In the genomic region with DNA sequence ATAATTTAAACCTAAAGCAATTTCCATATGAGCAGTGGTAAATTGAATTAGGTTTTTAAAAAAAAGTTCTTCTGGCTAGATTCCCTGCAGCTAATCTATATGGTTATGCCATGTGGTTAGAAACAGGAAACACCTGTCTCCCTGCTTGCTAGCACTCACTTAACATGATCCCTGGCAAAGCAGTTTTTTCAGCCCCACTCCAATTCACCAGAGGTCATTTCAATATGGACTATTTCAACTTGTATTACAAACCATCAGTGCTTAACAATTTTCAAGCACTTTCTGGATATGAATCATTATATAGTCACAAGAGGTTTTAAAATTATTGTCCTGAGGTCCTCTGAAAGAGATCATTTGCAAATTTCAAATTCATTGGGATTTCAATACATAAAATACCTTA, we compare ENCODE assay signal across 9 cellular contexts.
DNase-seq lines count a peak whose midpoint lies in the region; ATAC-seq and TF ChIP-seq lines count a peak whose summit lies in the region.
"Had no signal": no experiment of that assay in that cellular context is flagged by ENCODE, and none has a peak within 500 bp of the region (broad histone marks: within the 10 kb centered on the region; RNA-seq: fewer than 3 reads in every experiment).

No MANE protein-coding gene starts in this region.

- in situ Hi-C loops in brain microvascular endothelial cell (cut with HindIII; ENCODE audit: low pct_ligation_motif_present, low sequenced_read_pairs), result no loop called here

- peak; percentile 40 for ATAC-seq in GM19025 (IDR thresholded peaks at IDR 0.05; ENCODE audit: low read depth, unreplicated experiment)
- peak; percentile 60 for ATAC-seq in HG03025 (IDR thresholded peaks at IDR 0.05; ENCODE audit: low FRiP score, unreplicated experiment)
- ATAC-seq in HG03378 (IDR thresholded peaks at IDR 0.05; ENCODE audit: unreplicated experiment), result no peak
- ATAC-seq: left colon had no signal

- H3K27me3 ChIP-seq in brain microvascular endothelial cell (replicated peaks) (no peaks in the 10 kb centered on the region), osteoblast (ENCODE audit: insufficient read depth, low read length) (no peaks in the 10 kb centered on the region)
- H3K27me3 ChIP-seq in CD8-positive, alpha-beta memory T cell (ENCODE audit: insufficient read depth, low read length, poor library complexity, severe bottlenecking), result no peaks in the 10 kb centered on the region

- H3K79me2 ChIP-seq in osteoblast (ENCODE audit: insufficient read depth, low read length), result no peaks in the 10 kb centered on the region

- no peak overlapping the region for H3K4me3 ChIP-seq in brain microvascular endothelial cell (ENCODE audit: low read depth, low read length)
- no peak overlapping the region for H3K4me3 ChIP-seq in CD8-positive, alpha-beta memory T cell (ENCODE audit: low read length)
- H3K4me3 ChIP-seq in osteoblast (ENCODE audit: insufficient read depth, low read length), result no peak overlapping the region

- H3K27ac Mint-ChIP-seq in CD8-positive, alpha-beta memory T cell, result no peak overlapping the region

- POLR2A ChIA-PET in CD8-positive, alpha-beta memory T cell (lab: Charles Lee), result no interaction called here

- H3K36me3 Mint-ChIP-seq in CD8-positive, alpha-beta memory T cell, result no peaks in the 10 kb centered on the region

- no peaks in the 10 kb centered on the region for H3K4me1 ChIP-seq in CD8-positive, alpha-beta memory T cell (ENCODE audit: insufficient read depth, low read length)
- no peaks in the 10 kb centered on the region for H3K4me1 ChIP-seq in osteoblast (ENCODE audit: insufficient read depth, low read length)

- H3K4me1 Mint-ChIP-seq in CD8-positive, alpha-beta memory T cell, result no peaks in the 10 kb centered on the region

- H3K9me3 ChIP-seq in CD8-positive, alpha-beta memory T cell (ENCODE audit: low read length), result no peaks in the 10 kb centered on the region
- no peaks in the 10 kb centered on the region for H3K9me3 ChIP-seq in osteoblast (ENCODE audit: low read depth, low read length)

- H3K36me3 ChIP-seq in brain microvascular endothelial cell (replicated peaks) (no peaks in the 10 kb centered on the region), osteoblast (ENCODE audit: insufficient read depth, low read length) (no peaks in the 10 kb centered on the region)
- H3K36me3 ChIP-seq in CD8-positive, alpha-beta memory T cell (ENCODE audit: insufficient read depth, low read length), result no peaks in the 10 kb centered on the region

- H3K27ac ChIP-seq in brain microvascular endothelial cell (no peak overlapping the region), osteoblast (ENCODE audit: low read depth, low read length) (no peak overlapping the region)
- no peak overlapping the region for H3K27ac ChIP-seq in CD8-positive, alpha-beta memory T cell (ENCODE audit: low read depth, low read length)

- H4K20me1 ChIP-seq in osteoblast (ENCODE audit: insufficient read depth, low read length), result no peaks in the 10 kb centered on the region

- DNase-seq in NCI-H1436 treated with DMSO at 0.1 percent for 48 hours (lab: John Stamatoyannopoulos, UW), result peak; percentile 54
- peak; percentile 88 for DNase-seq in dermis blood vessel endothelial cell
- no peak for DNase-seq in brain microvascular endothelial cell
- no peak for DNase-seq in CD8-positive, alpha-beta memory T cell
- no peak for DNase-seq in osteoblast (ENCODE audit: insufficient read length, low spot score, missing footprints)
- DNase-seq: left colon had no signal

- no peak overlapping the region for H2AFZ ChIP-seq in osteoblast (ENCODE audit: low read length)

- peaks cover 4 to 23% (median 11%) of the 10 kb centered on the region in 5 donors for H3K9me3 Mint-ChIP-seq in CD8-positive, alpha-beta memory T cell

- H3K4me3 Mint-ChIP-seq in CD8-positive, alpha-beta memory T cell, result no peak overlapping the region

- no peak for TF ChIP-seq CTCF in brain microvascular endothelial cell (IDR thresholded peaks at IDR 0.05; ENCODE audit: low read depth, low read length, missing control alignments)
- TF ChIP-seq CTCF in osteoblast (IDR thresholded peaks at IDR 0.05; ENCODE audit: extremely low read depth, low read depth, low read length), result no peak

- CTCF ChIA-PET in CD8-positive, alpha-beta memory T cell (lab: Charles Lee), result no interaction called here

- no peaks in the 10 kb centered on the region for H3K27me3 Mint-ChIP-seq in CD8-positive, alpha-beta memory T cell

- H3K4me2 ChIP-seq in osteoblast (ENCODE audit: insufficient read depth, low read length), result no peak overlapping the region

Comparison
In these comparisons a context has a peak if more than half of its experiments do, and no peak if none do; other contexts are left out.
1. DNase-seq: peak in NCI-H1436 treated with DMSO at 0.1 percent for 48 hours (single experiment) and dermis blood vessel endothelial cell (single experiment); none in brain microvascular endothelial cell (single experiment), CD8-positive, alpha-beta memory T cell (0 of 5) and osteoblast (single experiment).